ENCODE assay signal across 1 cellular context in the genomic region with DNA sequence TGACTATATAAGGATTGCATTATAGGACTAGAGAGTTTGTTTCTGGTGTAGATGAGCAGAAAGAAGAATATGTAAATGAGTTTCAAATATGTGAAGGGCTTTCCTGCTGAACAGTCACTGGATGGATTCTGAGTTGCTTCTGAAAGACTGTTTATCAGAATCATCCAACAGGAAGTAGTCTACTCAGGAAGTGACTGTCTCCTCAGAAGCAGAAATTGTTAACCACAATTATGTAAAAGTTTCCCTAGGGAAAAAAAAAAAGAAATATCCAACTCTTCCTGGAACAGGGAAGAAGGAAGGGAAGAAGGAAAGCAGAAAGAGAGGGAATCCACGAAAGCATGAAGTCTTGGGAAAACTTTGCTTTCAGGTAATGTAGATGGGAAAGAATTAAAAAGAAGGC.
TF ChIP-seq lines count a peak whose summit lies in the region.

No MANE protein-coding gene starts in this region.

TF ChIP-seq in WTC11, 78 proteins besides CTCF, POLR2A, EP300 and RAD21 (continued from another document):
- TF ChIP-seq, protein P1, sequence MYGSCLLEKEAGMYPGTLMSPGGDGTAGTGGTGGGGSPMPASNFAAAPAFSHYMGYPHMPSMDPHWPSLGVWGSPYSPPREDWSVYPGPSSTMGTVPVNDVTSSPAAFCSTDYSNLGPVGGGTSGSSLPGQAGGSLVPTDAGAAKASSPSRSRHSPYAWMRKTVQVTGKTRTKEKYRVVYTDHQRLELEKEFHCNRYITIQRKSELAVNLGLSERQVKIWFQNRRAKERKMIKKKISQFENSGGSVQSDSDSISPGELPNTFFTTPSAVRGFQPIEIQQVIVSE (CRISPR knock-in tag; IDR thresholded peaks at IDR 0.05; ENCODE audit: borderline replicate concordance): no peak
- no peak for TF ChIP-seq PRRX2 (CRISPR knock-in tag; IDR thresholded peaks at IDR 0.05)
- no peak for TF ChIP-seq ATF2 (CRISPR knock-in tag; IDR thresholded peaks at IDR 0.05; ENCODE audit: borderline replicate concordance, low read depth)
- TF ChIP-seq NFATC4 (CRISPR knock-in tag; IDR thresholded peaks at IDR 0.05): no peak
- TF ChIP-seq ESRRA (CRISPR knock-in tag; IDR thresholded peaks at IDR 0.05; ENCODE audit: borderline replicate concordance): no peak
- TF ChIP-seq, protein P2, sequence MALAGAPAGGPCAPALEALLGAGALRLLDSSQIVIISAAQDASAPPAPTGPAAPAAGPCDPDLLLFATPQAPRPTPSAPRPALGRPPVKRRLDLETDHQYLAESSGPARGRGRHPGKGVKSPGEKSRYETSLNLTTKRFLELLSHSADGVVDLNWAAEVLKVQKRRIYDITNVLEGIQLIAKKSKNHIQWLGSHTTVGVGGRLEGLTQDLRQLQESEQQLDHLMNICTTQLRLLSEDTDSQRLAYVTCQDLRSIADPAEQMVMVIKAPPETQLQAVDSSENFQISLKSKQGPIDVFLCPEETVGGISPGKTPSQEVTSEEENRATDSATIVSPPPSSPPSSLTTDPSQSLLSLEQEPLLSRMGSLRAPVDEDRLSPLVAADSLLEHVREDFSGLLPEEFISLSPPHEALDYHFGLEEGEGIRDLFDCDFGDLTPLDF (CRISPR knock-in tag; IDR thresholded peaks at IDR 0.05): no peak
- TF ChIP-seq PRDM15 (CRISPR knock-in tag; IDR thresholded peaks at IDR 0.05): no peak
- TF ChIP-seq, protein P3, sequence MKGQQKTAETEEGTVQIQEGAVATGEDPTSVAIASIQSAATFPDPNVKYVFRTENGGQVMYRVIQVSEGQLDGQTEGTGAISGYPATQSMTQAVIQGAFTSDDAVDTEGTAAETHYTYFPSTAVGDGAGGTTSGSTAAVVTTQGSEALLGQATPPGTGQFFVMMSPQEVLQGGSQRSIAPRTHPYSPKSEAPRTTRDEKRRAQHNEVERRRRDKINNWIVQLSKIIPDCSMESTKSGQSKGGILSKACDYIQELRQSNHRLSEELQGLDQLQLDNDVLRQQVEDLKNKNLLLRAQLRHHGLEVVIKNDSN (CRISPR knock-in tag; IDR thresholded peaks at IDR 0.05): no peak
- no peak for TF ChIP-seq TP53 (CRISPR knock-in tag; IDR thresholded peaks at IDR 0.05)
- TF ChIP-seq NFYB (CRISPR knock-in tag; conservative IDR thresholded peaks at IDR 0.05; ENCODE audit: low read depth): no peak
- TF ChIP-seq FOXJ3 (CRISPR knock-in tag; IDR thresholded peaks at IDR 0.05; ENCODE audit: borderline replicate concordance): no peak
- no peak for TF ChIP-seq NR2C2 (CRISPR knock-in tag; IDR thresholded peaks at IDR 0.05)
- TF ChIP-seq NFE2L1 (CRISPR knock-in tag; IDR thresholded peaks at IDR 0.05): no peak
- TF ChIP-seq, protein P4, sequence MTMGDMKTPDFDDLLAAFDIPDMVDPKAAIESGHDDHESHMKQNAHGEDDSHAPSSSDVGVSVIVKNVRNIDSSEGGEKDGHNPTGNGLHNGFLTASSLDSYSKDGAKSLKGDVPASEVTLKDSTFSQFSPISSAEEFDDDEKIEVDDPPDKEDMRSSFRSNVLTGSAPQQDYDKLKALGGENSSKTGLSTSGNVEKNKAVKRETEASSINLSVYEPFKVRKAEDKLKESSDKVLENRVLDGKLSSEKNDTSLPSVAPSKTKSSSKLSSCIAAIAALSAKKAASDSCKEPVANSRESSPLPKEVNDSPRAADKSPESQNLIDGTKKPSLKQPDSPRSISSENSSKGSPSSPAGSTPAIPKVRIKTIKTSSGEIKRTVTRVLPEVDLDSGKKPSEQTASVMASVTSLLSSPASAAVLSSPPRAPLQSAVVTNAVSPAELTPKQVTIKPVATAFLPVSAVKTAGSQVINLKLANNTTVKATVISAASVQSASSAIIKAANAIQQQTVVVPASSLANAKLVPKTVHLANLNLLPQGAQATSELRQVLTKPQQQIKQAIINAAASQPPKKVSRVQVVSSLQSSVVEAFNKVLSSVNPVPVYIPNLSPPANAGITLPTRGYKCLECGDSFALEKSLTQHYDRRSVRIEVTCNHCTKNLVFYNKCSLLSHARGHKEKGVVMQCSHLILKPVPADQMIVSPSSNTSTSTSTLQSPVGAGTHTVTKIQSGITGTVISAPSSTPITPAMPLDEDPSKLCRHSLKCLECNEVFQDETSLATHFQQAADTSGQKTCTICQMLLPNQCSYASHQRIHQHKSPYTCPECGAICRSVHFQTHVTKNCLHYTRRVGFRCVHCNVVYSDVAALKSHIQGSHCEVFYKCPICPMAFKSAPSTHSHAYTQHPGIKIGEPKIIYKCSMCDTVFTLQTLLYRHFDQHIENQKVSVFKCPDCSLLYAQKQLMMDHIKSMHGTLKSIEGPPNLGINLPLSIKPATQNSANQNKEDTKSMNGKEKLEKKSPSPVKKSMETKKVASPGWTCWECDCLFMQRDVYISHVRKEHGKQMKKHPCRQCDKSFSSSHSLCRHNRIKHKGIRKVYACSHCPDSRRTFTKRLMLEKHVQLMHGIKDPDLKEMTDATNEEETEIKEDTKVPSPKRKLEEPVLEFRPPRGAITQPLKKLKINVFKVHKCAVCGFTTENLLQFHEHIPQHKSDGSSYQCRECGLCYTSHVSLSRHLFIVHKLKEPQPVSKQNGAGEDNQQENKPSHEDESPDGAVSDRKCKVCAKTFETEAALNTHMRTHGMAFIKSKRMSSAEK (CRISPR knock-in tag; IDR thresholded peaks at IDR 0.05; ENCODE audit: borderline replicate concordance): no peak
- TF ChIP-seq, protein P5, sequence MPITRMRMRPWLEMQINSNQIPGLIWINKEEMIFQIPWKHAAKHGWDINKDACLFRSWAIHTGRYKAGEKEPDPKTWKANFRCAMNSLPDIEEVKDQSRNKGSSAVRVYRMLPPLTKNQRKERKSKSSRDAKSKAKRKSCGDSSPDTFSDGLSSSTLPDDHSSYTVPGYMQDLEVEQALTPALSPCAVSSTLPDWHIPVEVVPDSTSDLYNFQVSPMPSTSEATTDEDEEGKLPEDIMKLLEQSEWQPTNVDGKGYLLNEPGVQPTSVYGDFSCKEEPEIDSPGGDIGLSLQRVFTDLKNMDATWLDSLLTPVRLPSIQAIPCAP (CRISPR knock-in tag; IDR thresholded peaks at IDR 0.05): no peak
